In the genomic region with DNA sequence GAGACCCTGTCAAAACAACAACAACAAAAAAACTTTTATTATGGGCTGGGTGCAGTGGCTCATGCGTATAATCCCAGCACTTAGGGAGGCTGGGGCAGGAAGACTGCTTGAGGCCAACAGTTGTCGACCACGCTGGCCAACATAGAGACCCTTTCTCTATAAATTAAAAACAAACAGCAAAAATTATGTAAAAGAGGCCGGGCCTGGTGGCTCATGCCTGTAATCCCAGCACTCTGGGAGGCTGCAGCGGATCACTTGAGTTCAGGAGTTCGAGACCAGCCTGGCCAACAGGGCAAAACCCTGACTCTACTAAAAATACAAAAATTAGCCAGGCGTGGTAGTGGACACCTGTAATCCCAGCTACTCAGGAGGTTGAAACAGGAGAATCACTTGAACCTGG, we compare ENCODE assay signal across 6 cellular contexts. TPM values are rescaled to one million over a fixed set of nuclear protein-coding genes. Genes with fewer than 3 reads are reported as not detected.
"Had no signal": no experiment of that assay in that cellular context is flagged by ENCODE, and none has a peak within 500 bp of the region (broad histone marks: within the 10 kb centered on the region; RNA-seq: fewer than 3 reads in every experiment).

No MANE protein-coding gene starts in this region.

RNA-seq across cellular contexts. Expression of a gene that starts 15.6 kb away (rescaled TPM):
- total RNA-seq: naive thymus-derived CD8-positive, alpha-beta T cell; neural crest cell; osteocyte; pulmonary artery endothelial cell had no signal
- polyA plus RNA-seq: naive thymus-derived CD4-positive, alpha-beta T cell; smooth muscle cell had no signal
